In genomic region chr3:115977866-115978265, GRCh38 we compare ENCODE assay signal across 15 cellular contexts.
DNase-seq lines count a peak whose midpoint lies in the region; ATAC-seq and TF ChIP-seq lines count a peak whose summit lies in the region.
"Had no signal": no experiment of that assay in that cellular context is flagged by ENCODE, and none has a peak within 500 bp of the region (broad histone marks: within the 10 kb centered on the region; RNA-seq: fewer than 3 reads in every experiment).

No MANE protein-coding gene starts in this region.

- TF ChIP-seq CTCF in AG04450 (IDR thresholded peaks at IDR 0.05; ENCODE audit: low read depth, low read length) (0 out of 2 replicates have a peak, but pooled peaks have one; percentile 6), GM23338 (conservative IDR thresholded peaks at IDR 0.05; ENCODE audit: low read depth in 2 of 2) (peak; percentile 21 to 41; a peak in 3 of 4 replicates), choroid plexus epithelial cell (conservative IDR thresholded peaks at IDR 0.05; ENCODE audit: low read depth, low read length) (peak; percentile 11), neural progenitor cell (IDR thresholded peaks at IDR 0.05) (peak; percentile 22), GM10266 (IDR thresholded peaks at IDR 0.05; ENCODE audit: control insufficient read depth, insufficient read depth, low read depth, missing control alignments) (no peak), uterus (IDR thresholded peaks at IDR 0.05) (no peak)

- H3K36me3 Mint-ChIP-seq in GM23338 (ENCODE audit: low read depth) (no peaks in the 10 kb centered on the region), neural progenitor cell (no peaks in the 10 kb centered on the region)
- H3K36me3 Mint-ChIP-seq: CD8-positive, alpha-beta memory T cell had no signal

- H3K79me2 ChIP-seq in GM23338 (replicated peaks; ENCODE audit: insufficient read depth) = no peaks in the 10 kb centered on the region
- H3K79me2 ChIP-seq in neural progenitor cell (ENCODE audit: low read depth) = no peaks in the 10 kb centered on the region

- H3K27ac ChIP-seq in AG04450 (ENCODE audit: low read depth, low read length) (no peak overlapping the region), GM23338 (ENCODE audit: low read depth) (no peak overlapping the region), neural progenitor cell (no peak overlapping the region), uterus (no peak overlapping the region)
- H3K27ac ChIP-seq: BLaER1, KMS-11 had no signal

- H2AFZ ChIP-seq in GM23338 = no peak overlapping the region
- no peak overlapping the region for H2AFZ ChIP-seq in neural progenitor cell (replicated peaks)

- peaks cover 10% of the 10 kb centered on the region; the same call in 1 of the 2 replicates for H3K4me1 ChIP-seq in GM23338 (ENCODE audit: insufficient read depth)
- peaks cover 11% of the 10 kb centered on the region for H3K4me1 ChIP-seq in neural progenitor cell
- no peaks in the 10 kb centered on the region for H3K4me1 ChIP-seq in uterus
- H3K4me1 ChIP-seq: BLaER1 had no signal

- POLR2A ChIA-PET in AG04450 (lab: Yijun Ruan, JAX) = no interaction called here

- H3K4me3 ChIP-seq in AG04450 (ENCODE audit: low read depth, low read length) (no peak overlapping the region), GM23338 (no peak overlapping the region), choroid plexus epithelial cell (ENCODE audit: low read depth, low read length) (no peak overlapping the region), neural progenitor cell (no peak overlapping the region), uterus (no peak overlapping the region)
- H3K4me3 ChIP-seq: BLaER1 had no signal

- H3K27me3 Mint-ChIP-seq in GM23338 (ENCODE audit: insufficient read depth, low read depth, poor library complexity) (no peaks in the 10 kb centered on the region), neural progenitor cell (ENCODE audit: insufficient read depth, low read depth) (peaks cover 2% of the 10 kb centered on the region)

- no peaks in the 10 kb centered on the region for H3K9me3 ChIP-seq in AG04450 (ENCODE audit: control insufficient read depth, insufficient read depth, low read length)
- no peaks in the 10 kb centered on the region for H3K9me3 ChIP-seq in neural progenitor cell (ENCODE audit: low read depth)
- no peaks in the 10 kb centered on the region for H3K9me3 ChIP-seq in uterus
- H3K9me3 ChIP-seq: BLaER1 had no signal

- H3K4me2 ChIP-seq in GM23338 (no peak overlapping the region), neural progenitor cell (no peak overlapping the region)
- H3K4me2 ChIP-seq: BLaER1, KMS-11 had no signal

- H4K20me1 ChIP-seq in GM23338 (replicated peaks; ENCODE audit: insufficient read depth) (no peaks in the 10 kb centered on the region), neural progenitor cell (ENCODE audit: low read depth) (no peaks in the 10 kb centered on the region)
- H4K20me1 ChIP-seq: BLaER1 had no signal

- no peaks in the 10 kb centered on the region for H3K9me2 ChIP-seq in GM23338 (ENCODE audit: insufficient read depth)

- H3K9ac ChIP-seq in neural progenitor cell = no peak overlapping the region
- H3K9ac ChIP-seq: BLaER1, KMS-11 had no signal

- H3K9me3 Mint-ChIP-seq in GM23338 (no peaks in the 10 kb centered on the region), neural progenitor cell (no peaks in the 10 kb centered on the region)

- H3F3A ChIP-seq in GM23338 (replicated peaks; ENCODE audit: low read depth) (no peaks in the 10 kb centered on the region), neural progenitor cell (ENCODE audit: low read depth) (no peaks in the 10 kb centered on the region)

- DNase-seq in AG04450 (ENCODE audit: low read depth, low spot score) (no peak), GM23338 (ENCODE audit: low spot score) (no peak), choroid plexus epithelial cell (ENCODE audit: low read depth) (no peak), neural progenitor cell (ENCODE audit: low spot score) (no peak), GM10266 (ENCODE audit: extremely low spot score) (no peak), uterus (no peak)
- DNase-seq in activated CD8-positive, alpha-beta memory T cell treated with anti-CD3 and anti-CD28 coated beads, Interleukin-2, amount 50 U/mL, for 4 hours = no peak
- DNase-seq: CD8-positive, alpha-beta memory T cell; NCI-H1092 treated with DMSO at 0.1 percent for 48 hours; NCI-H1694 treated with DMSO at 0.1 percent for 48 hours; NCI-H446; NCI-H748 treated with DMSO at 0.1 percent for 48 hours; SIG-M5 had no signal

- no peaks in the 10 kb centered on the region for H3K27me3 ChIP-seq in AG04450 (ENCODE audit: control insufficient read depth, insufficient read depth, low read length)
- H3K27me3 ChIP-seq in GM23338 (ENCODE audit: insufficient read depth) = no peaks in the 10 kb centered on the region
- no peaks in the 10 kb centered on the region for H3K27me3 ChIP-seq in neural progenitor cell
- no peaks in the 10 kb centered on the region for H3K27me3 ChIP-seq in uterus
- H3K27me3 ChIP-seq: BLaER1 had no signal

- CTCF ChIA-PET in AG04450 (lab: Charles Lee) = no interaction called here

- H3K36me3 ChIP-seq in GM23338 (ENCODE audit: insufficient read depth) (no peaks in the 10 kb centered on the region), neural progenitor cell (no peaks in the 10 kb centered on the region), uterus (no peaks in the 10 kb centered on the region)
- H3K36me3 ChIP-seq: BLaER1 had no signal

- H3K27ac Mint-ChIP-seq in GM23338 = no peak overlapping the region
- H3K27ac Mint-ChIP-seq in neural progenitor cell = no peak overlapping the region

- H3K4me1 Mint-ChIP-seq in GM23338 = peaks cover 13% of the 10 kb centered on the region
- H3K4me1 Mint-ChIP-seq in neural progenitor cell = peaks cover 19% of the 10 kb centered on the region
- H3K4me1 Mint-ChIP-seq: CD8-positive, alpha-beta memory T cell had no signal

- intact Hi-C loops in uterus (cut with DNase I; ENCODE audit: low total_unique reads) = no loop called here

- no peak for ATAC-seq in GM23338

- H3K4me3 Mint-ChIP-seq in GM23338 (no peak overlapping the region), neural progenitor cell (no peak overlapping the region)
- H3K4me3 Mint-ChIP-seq: CD8-positive, alpha-beta memory T cell had no signal

- TF ChIP-seq POLR2A in uterus (IDR thresholded peaks at IDR 0.05) = no peak

TF ChIP-seq in GM23338, 12 proteins besides CTCF, POLR2A, EP300 and RAD21 (continues in another document):
- TF ChIP-seq JUNB (IDR thresholded peaks at IDR 0.05; ENCODE audit: unreplicated experiment) = no peak
- no peak for TF ChIP-seq ZNF331 (CRISPR knock-in tag; IDR thresholded peaks at IDR 0.05; ENCODE audit: low read depth)
- no peak for TF ChIP-seq CREB1 (CRISPR knock-in tag; IDR thresholded peaks at IDR 0.05; ENCODE audit: low read depth)
- TF ChIP-seq ETS1 (IDR thresholded peaks at IDR 0.05) = no peak
- TF ChIP-seq NANOG (IDR thresholded peaks at IDR 0.05; ENCODE audit: borderline replicate concordance) = no peak
- TF ChIP-seq REST (IDR thresholded peaks at IDR 0.05; ENCODE audit: unreplicated experiment) = no peak
- TF ChIP-seq POLR2AphosphoS5 (IDR thresholded peaks at IDR 0.05; ENCODE audit: low read depth) = no peak

Comparison
In these comparisons a context has a peak if more than half of its experiments do, and no peak if none do; other contexts are left out.
1. CTCF ChIP-seq: peak in AG04450 (single experiment), GM23338 (2 of 2), choroid plexus epithelial cell (single experiment) and neural progenitor cell (single experiment); none in GM10266 (single experiment) and uterus (0 of 4).